ENCODE assay signal across 20 cellular contexts in the genomic region with DNA sequence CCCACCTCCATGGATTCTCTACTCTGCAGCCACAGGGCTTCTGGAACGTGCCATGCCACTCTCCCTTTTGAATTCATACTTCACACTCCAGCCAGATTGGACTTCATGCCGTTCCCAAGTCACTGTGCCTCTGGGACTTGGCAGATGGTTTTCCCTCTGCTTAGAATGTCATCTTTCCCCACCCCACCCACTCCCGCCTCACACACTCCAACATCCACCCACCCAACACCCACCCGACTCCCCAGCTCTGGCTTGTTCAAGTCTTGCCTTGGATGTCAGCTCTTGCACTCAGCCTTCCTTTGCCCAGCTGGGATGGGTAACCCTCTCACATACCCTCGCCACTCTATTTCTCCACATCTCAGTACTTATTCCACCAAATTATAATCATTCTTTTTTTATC.
"Had no signal": no experiment of that assay in that cellular context is flagged by ENCODE, and none has a peak within 500 bp of the region (broad histone marks: within the 10 kb centered on the region; RNA-seq: fewer than 3 reads in every experiment).

No MANE protein-coding gene starts in this region.

- ATAC-seq: activated T-cell treated with anti-CD3 and anti-CD28 coated beads, Interleukin-2, amount 50 U/mL, for 72 hours; PC-3; T-cell had no signal

- DNase-seq: activated CD4-positive, alpha-beta memory T cell treated with anti-CD3 and anti-CD28 coated beads, Interleukin-2, amount 10 ng/mL, durations not matched to agents 7 days and 5 days; activated CD4-positive, alpha-beta T cell treated with anti-CD3 and anti-CD28 coated beads, Interleukin-2, amount 50 U/mL, for 1 hour; activated CD4-positive, CD25-positive, alpha-beta regulatory T cell; activated CD8-positive, alpha-beta memory T cell treated with anti-CD3 and anti-CD28 coated beads, Interleukin-2, amount 50 U/mL, for 4 hours; activated gamma-delta T cell treated with Interleukin-2 at 50 U/mL for 16 hours; activated T-cell treated with anti-CD3 and anti-CD28 coated beads, Interleukin-2, amount 50 U/mL, for 72 hours; amygdala; Kasumi-1; KBM-7; NCI-H146; NCI-H1930; NCI-H2171; NCI-H2227 treated with DMSO at 0.1 percent for 48 hours; NCI-H446 treated with DMSO at 0.1 percent for 48 hours; NCI-H526 treated with DMSO at 0.1 percent for 48 hours; PC-3; SHP77 treated with DMSO at 0.1 percent for 48 hours; T-cell; T-helper 2 cell; T1000 had no signal
